In the genomic region with DNA sequence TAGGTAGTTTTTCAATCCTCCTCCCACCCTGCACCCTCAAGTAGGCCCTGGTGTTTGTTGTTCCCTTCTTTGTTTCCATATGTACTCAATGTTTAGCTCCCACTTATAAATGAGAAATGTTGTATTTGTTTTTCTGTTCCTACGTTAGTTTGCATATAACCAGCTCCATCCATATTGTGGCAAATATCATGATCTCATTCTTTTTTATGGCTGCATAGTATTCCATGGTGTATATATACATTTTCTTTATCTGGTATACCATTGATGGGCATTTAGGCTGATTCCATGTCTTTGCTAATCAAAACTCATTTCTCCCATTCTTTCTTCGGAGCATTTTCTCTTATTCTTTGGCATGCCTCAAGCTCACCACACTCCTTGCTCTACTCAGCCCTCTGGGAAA, we compare ENCODE assay signal across 10 cellular contexts.
"Had no signal": no experiment of that assay in that cellular context is flagged by ENCODE, and none has a peak within 500 bp of the region (broad histone marks: within the 10 kb centered on the region; RNA-seq: fewer than 3 reads in every experiment).

No MANE protein-coding gene starts in this region.

- H3K4me3 ChIP-seq: GM23248, GM23338, HAP-1 had no signal

- FAIRE-seq: H54 had no signal

- H3K9me3 ChIP-seq: HAP-1 had no signal

- H3K27ac ChIP-seq: GM23248 had no signal

- H3K36me3 ChIP-seq: HAP-1 had no signal

- ATAC-seq: HCT116 had no signal

- DNase-seq: GM23248, GOT3, H7, H9, HCEC 1CT, HFFc6 had no signal

- H3K4me2 ChIP-seq: GM23338 had no signal

- H3K4me1 ChIP-seq: HAP-1 had no signal

- H3K4me3 Mint-ChIP-seq: GM23338, H9, HFFc6 had no signal

- H3K27ac Mint-ChIP-seq: HFFc6 had no signal

- H2AFZ ChIP-seq: GM23248 had no signal

- H3K9ac ChIP-seq: GM23248 had no signal
